5 cellular contexts compared by ENCODE assay signal in genomic region chr4:76868780-76869179, GRCh38. TPM values are rescaled to one million over a fixed set of nuclear protein-coding genes. Genes with fewer than 3 reads are reported as not detected.
"Had no signal": no experiment of that assay in that cellular context is flagged by ENCODE, and none has a peak within 500 bp of the region (broad histone marks: within the 10 kb centered on the region; RNA-seq: fewer than 3 reads in every experiment).

No MANE protein-coding gene starts in this region.

RNA-seq across cellular contexts. Expression of gene SOWAHB, which starts 29.2 kb away (rescaled TPM):
- total RNA-seq: activated B cell treated with CpG ODN at 0.5 μM for 24 hours; activated CD4-positive, alpha-beta T cell treated with anti-CD3 and anti-CD28 coated beads, Interleukin-2, amount 10 ng/mL, durations not matched to agents 24 days and 14 days; activated CD8-positive, alpha-beta memory T cell treated with anti-CD3 and anti-CD28 coated beads, Interleukin-2, amount 10 ng/mL, durations not matched to agents 7 days and 5 days; activated T-helper 1 cell treated with anti-CD3 and anti-CD28 coated beads, Interleukin-12 subunit alpha, Interleukin-12 subunit beta, Interleukin-2, Interleukin-4 antibody, amounts not matched to agents 30 ng/mL and 10 ng/mL and 1 ng/mL, durations not matched to agents 14 hours and 24 hours and 36 hours; T-helper 17 cell had no signal
